In genomic region chr19:11451327-11451941, GRCh38 we compare ENCODE assay signal across 1 cellular context.
TF ChIP-seq lines count a peak whose summit lies in the region.

No MANE protein-coding gene starts in this region.

TF ChIP-seq in H1, 55 proteins besides CTCF, POLR2A, EP300 and RAD21:
- TF ChIP-seq TBP (IDR thresholded peaks at IDR 0.05; ENCODE audit: low read depth, low read length) = no peak
- no peak for TF ChIP-seq EZH2 (IDR thresholded peaks at IDR 0.05; ENCODE audit: low read depth, low read length, severe bottlenecking)
- no peak for TF ChIP-seq GABPA (IDR thresholded peaks at IDR 0.05; ENCODE audit: borderline replicate concordance, insufficient read depth, low read length)
- no peak for TF ChIP-seq BCL11A (IDR thresholded peaks at IDR 0.05; ENCODE audit: low read depth in 2 of 2, low read length in 2 of 2)
- no peak for TF ChIP-seq SUZ12 (IDR thresholded peaks at IDR 0.05; ENCODE audit: low read length)
- no peak for TF ChIP-seq SP4 (IDR thresholded peaks at IDR 0.05; ENCODE audit: low read length)
- TF ChIP-seq SP2 (IDR thresholded peaks at IDR 0.05; ENCODE audit: low read length) = no peak
- no peak for TF ChIP-seq POU5F1 (IDR thresholded peaks at IDR 0.05; ENCODE audit: low read depth, low read length)
- TF ChIP-seq CEBPB (IDR thresholded peaks at IDR 0.05; ENCODE audit: low read depth, low read length) = no peak
- TF ChIP-seq HDAC6 (IDR thresholded peaks at IDR 0.05; ENCODE audit: low read depth, low read length) = no peak
- no peak for TF ChIP-seq SIN3A (conservative IDR thresholded peaks at IDR 0.05 in 1 of 2, IDR thresholded peaks at IDR 0.05 in 1 of 2; ENCODE audit: low read depth in 1 of 2, low read length in 2 of 2)
- no peak for TF ChIP-seq TAF7 (optimal IDR thresholded peaks at IDR 0.05; ENCODE audit: borderline replicate concordance, low read depth, low read length)
- TF ChIP-seq FOSL1 (IDR thresholded peaks at IDR 0.05; ENCODE audit: insufficient read depth, low read depth, low read length) = no peak
- TF ChIP-seq KDM4A (IDR thresholded peaks at IDR 0.05; ENCODE audit: low read depth, low read length, severe bottlenecking) = no peak
- TF ChIP-seq BACH1 (IDR thresholded peaks at IDR 0.05; ENCODE audit: low read length) = no peak
- TF ChIP-seq, protein P1, sequence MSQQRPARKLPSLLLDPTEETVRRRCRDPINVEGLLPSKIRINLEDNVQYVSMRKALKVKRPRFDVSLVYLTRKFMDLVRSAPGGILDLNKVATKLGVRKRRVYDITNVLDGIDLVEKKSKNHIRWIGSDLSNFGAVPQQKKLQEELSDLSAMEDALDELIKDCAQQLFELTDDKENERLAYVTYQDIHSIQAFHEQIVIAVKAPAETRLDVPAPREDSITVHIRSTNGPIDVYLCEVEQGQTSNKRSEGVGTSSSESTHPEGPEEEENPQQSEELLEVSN (IDR thresholded peaks at IDR 0.05) = no peak
- TF ChIP-seq SIRT6 (IDR thresholded peaks at IDR 0.05; ENCODE audit: low read length) = no peak
- no peak for TF ChIP-seq TEAD4 (IDR thresholded peaks at IDR 0.05; ENCODE audit: low read depth, low read length)
